In the genomic region with DNA sequence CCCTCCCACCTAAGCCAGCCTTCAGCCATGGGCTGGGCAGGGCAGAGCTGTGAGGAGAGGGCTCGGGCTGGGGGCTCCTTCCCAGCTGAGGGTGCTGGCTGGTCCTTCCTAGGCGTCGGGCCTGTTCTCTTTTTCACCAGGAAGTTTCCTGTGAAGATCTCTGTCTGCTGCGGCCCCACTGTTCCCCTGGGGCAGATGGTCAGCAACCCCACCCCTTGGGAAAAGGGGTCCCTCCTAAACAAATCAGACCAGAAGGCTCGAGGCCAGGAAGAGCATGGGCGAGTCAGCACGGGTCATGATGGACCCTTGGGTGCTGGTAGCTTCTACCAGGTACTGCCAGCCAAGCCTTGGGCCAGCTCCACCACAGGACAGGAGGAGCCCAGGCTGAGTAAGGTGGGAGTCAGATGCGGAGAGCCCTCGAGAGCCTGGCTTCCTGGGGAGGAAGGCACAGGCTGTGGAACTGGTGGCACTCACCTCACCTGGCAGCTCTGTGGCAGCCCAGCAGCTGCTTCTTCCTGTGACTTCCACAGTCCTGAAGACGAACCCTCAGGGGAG, we compare ENCODE assay signal across 19 cellular contexts. TPM values are rescaled to one million over a fixed set of nuclear protein-coding genes. Genes with fewer than 3 reads are reported as not detected.
DNase-seq lines count a peak whose midpoint lies in the region; ATAC-seq and TF ChIP-seq lines count a peak whose summit lies in the region.
"Had no signal": no experiment of that assay in that cellular context is flagged by ENCODE, and none has a peak within 500 bp of the region (broad histone marks: within the 10 kb centered on the region; RNA-seq: fewer than 3 reads in every experiment).

No MANE protein-coding gene starts in this region.

- peaks cover 67% of the 10 kb centered on the region for H3K79me2 ChIP-seq in OCI-LY3 (ENCODE audit: low read length)

- TF ChIP-seq CTCF in heart left ventricle (IDR thresholded peaks at IDR 0.05) (no peak), OCI-LY3 (IDR thresholded peaks at IDR 0.05; ENCODE audit: low read depth, low read length) (no peak), dorsolateral prefrontal cortex (IDR thresholded peaks at IDR 0.05 in 54 of 56, conservative IDR thresholded peaks at IDR 0.05 in 2 of 56; ENCODE audit: low read depth in 1 of 56, partially characterized antibody in 56 of 56) (no peak)

- H3K27me3 ChIP-seq in heart left ventricle = peaks cover 21 to 40% (median 34%) of the 10 kb centered on the region in 9 donors
- no peaks in the 10 kb centered on the region for H3K27me3 ChIP-seq in OCI-LY3 (ENCODE audit: low read depth, low read length)
- H3K27me3 ChIP-seq in dorsolateral prefrontal cortex = peaks cover 0 to 38% (median 16%) of the 10 kb centered on the region in 45 donors
- H3K27me3 ChIP-seq: BLaER1 treated with 17β-estradiol and CSF1 and Interleukin-3, amounts not matched to agents 10 nM and 100 nM had no signal

- H3K36me3 ChIP-seq in heart left ventricle (no peaks in the 10 kb centered on the region), OCI-LY3 (replicated peaks; ENCODE audit: low read depth, low read length) (peaks cover 47% of the 10 kb centered on the region)
- H3K36me3 ChIP-seq: BLaER1 treated with 17β-estradiol and CSF1 and Interleukin-3, amounts not matched to agents 10 nM and 100 nM had no signal

- H3K27ac ChIP-seq in heart left ventricle (no peak overlapping the region), OCI-LY3 (ENCODE audit: low read length) (peak overlapping the region; percentile 62), dorsolateral prefrontal cortex (peak overlapping the region in 21 of 59 donors; percentile 4 to 61 (median 37))
- H3K27ac ChIP-seq: BLaER1 treated with 17β-estradiol and CSF1 and Interleukin-3, amounts not matched to agents 10 nM and 100 nM had no signal

- 62 to 80% (median 73%) methylated on average over 9 to 10 of the region's 10 CpGs for WGBS in heart left ventricle, 4 donors

- TF ChIP-seq POLR2A in heart left ventricle (IDR thresholded peaks at IDR 0.05) = no peak

- ATAC-seq in Right ventricle myocardium superior (ENCODE audit: poor library complexity) (no peak), heart left ventricle (no peak), GM21576 (IDR thresholded peaks at IDR 0.05; ENCODE audit: unreplicated experiment) (no peak)

- H4K20me1 ChIP-seq in OCI-LY3 (ENCODE audit: insufficient read depth, low read length) = peaks cover 55% of the 10 kb centered on the region

- peak overlapping the region; percentile 66 for H3K9ac ChIP-seq in OCI-LY3 (ENCODE audit: low read length)
- H3K9ac ChIP-seq: BLaER1 treated with 17β-estradiol and CSF1 and Interleukin-3, amounts not matched to agents 10 nM and 100 nM had no signal

- no peak overlapping the region for H3K4me3 ChIP-seq in heart left ventricle
- peak overlapping the region; percentile 97 for H3K4me3 ChIP-seq in OCI-LY3 (ENCODE audit: low read length)
- H3K4me3 ChIP-seq in dorsolateral prefrontal cortex = peak overlapping the region in 23 of 59 donors; percentile 5 to 77 (median 21)
- H3K4me3 ChIP-seq: BLaER1 treated with 17β-estradiol and CSF1 and Interleukin-3, amounts not matched to agents 10 nM and 100 nM had no signal

- peak overlapping the region; percentile 87 for H3K4me2 ChIP-seq in OCI-LY3 (ENCODE audit: low read length)

- DNase-seq in Right ventricle myocardium superior (peak; percentile 27), heart left ventricle (no peak), islet precursor cell (peak; percentile 43), mesenteric fat pad (ENCODE audit: low spot score) (no peak), dorsolateral prefrontal cortex (no peak)
- DNase-seq: 8988T; AML-193; Calu3; CD4-positive, CD25-positive, alpha-beta regulatory T cell; DMS153; GF-D8; GOT3; H9; KG1 had no signal

- intact Hi-C loops in Right ventricle myocardium superior (cut with DNase I) (no loop called here), heart left ventricle (cut with DNase I) (no loop called here), dorsolateral prefrontal cortex (cut with DNase I) (no loop called here)

- H2AFZ ChIP-seq in OCI-LY3 (ENCODE audit: low read depth, low read length) = no peak overlapping the region

- H3K9me3 ChIP-seq in heart left ventricle (no peaks in the 10 kb centered on the region), OCI-LY3 (ENCODE audit: insufficient read depth, low read length) (no peaks in the 10 kb centered on the region)

- H3K4me1 ChIP-seq in heart left ventricle (peaks cover 0 to 9% (median 0%) of the 10 kb centered on the region in 12 donors), OCI-LY3 (ENCODE audit: low read length) (peaks cover 27% of the 10 kb centered on the region)

RNA-seq across cellular contexts. Expression of a gene that starts 3.5 kb away (rescaled TPM):
- total RNA-seq in Right ventricle myocardium superior (0.46 TPM), heart left ventricle (under 1 TPM; 0.04 to 0.25 (median 0.16) TPM), mesenteric fat pad (not detected), dorsolateral prefrontal cortex (10 to 100 TPM; 18.4 to 81.1 (median 54.5) TPM)
- under 1 TPM; 0.03 to 0.08 TPM for polyA plus RNA-seq in heart left ventricle
- total RNA-seq: Calu3; CD4-positive, CD25-positive, alpha-beta regulatory T cell; HT-29 had no signal
- polyA plus RNA-seq: CD4-positive, CD25-positive, alpha-beta regulatory T cell; IgD-negative memory B cell had no signal

Comparison
In these comparisons a context has a peak if more than half of its experiments do, and no peak if none do; other contexts are left out.
1. DNase-seq: peak in Right ventricle myocardium superior (single experiment) and islet precursor cell (single experiment); none in heart left ventricle (0 of 5), mesenteric fat pad (single experiment) and dorsolateral prefrontal cortex (0 of 10).
2. RNA of a gene that starts 3.5 kb away (total RNA-seq): 18.4 to 81.1 TPM in dorsolateral prefrontal cortex; 0.46 TPM in Right ventricle myocardium superior (single experiment), 0.04 to 0.25 TPM in heart left ventricle and not detected in mesenteric fat pad (single experiment); every median in the first group is over 10 times any median in the second.